Comparison of ENCODE assay signal across 22 cellular contexts in genomic region chr3:46759239-46760152, GRCh38. TPM values are rescaled to one million over a fixed set of nuclear protein-coding genes. Genes with fewer than 3 reads are reported as not detected.
DNase-seq lines count a peak whose midpoint lies in the region; ATAC-seq, FAIRE-seq and TF ChIP-seq lines count a peak whose summit lies in the region.
"Had no signal": no experiment of that assay in that cellular context is flagged by ENCODE, and none has a peak within 500 bp of the region (broad histone marks: within the 10 kb centered on the region; RNA-seq: fewer than 3 reads in every experiment).

No MANE protein-coding gene starts in this region.

- TF ChIP-seq CTCF in K562 (IDR thresholded peaks at IDR 0.05 in 2 of 3, conservative IDR thresholded peaks at IDR 0.05 in 1 of 3; ENCODE audit: insufficient read depth in 2 of 3, low read depth in 1 of 3, low read length in 3 of 3) (no peak), neural progenitor cell (IDR thresholded peaks at IDR 0.05) (no peak), uterus (IDR thresholded peaks at IDR 0.05) (no peak)

- in situ Hi-C loops in K562 (cut with MboI) = no loop called here

- peaks cover 8% of the 10 kb centered on the region for H3K27me3 Mint-ChIP-seq in neural progenitor cell (ENCODE audit: insufficient read depth, low read depth)

- H4K20me1 ChIP-seq in K562 (replicated peaks; ENCODE audit: control insufficient read depth, insufficient read depth, low read length) (no peaks in the 10 kb centered on the region), neural progenitor cell (ENCODE audit: low read depth) (no peaks in the 10 kb centered on the region)

- TF ChIP-seq EP300 in K562 (IDR thresholded peaks at IDR 0.05; ENCODE audit: low read length) = no peak

- H3K4me3 Mint-ChIP-seq in neural progenitor cell = no peak overlapping the region
- H3K4me3 Mint-ChIP-seq: CD4-positive, CD25-positive, alpha-beta regulatory T cell had no signal

- no peak for FAIRE-seq in K562 (lab: Jason Lieb, UNC)
- FAIRE-seq: GM19239, H54, RCC 7860 had no signal

- TF ChIP-seq POLR2A in K562 (conservative IDR thresholded peaks at IDR 0.05) (no peak), uterus (IDR thresholded peaks at IDR 0.05) (no peak)

- WGBS in K562 (ENCODE audit: insufficient coverage, low coverage, missing lambda C conversion rate) = 4% methylated on average over 5 of the region's 5 CpGs

- CTCF ChIA-PET in K562 (lab: Yijun Ruan, JAX; ENCODE audit: low intra/inter-chr PET ratio) = no interaction called here

- H3K27me3 ChIP-seq in H7 (ENCODE audit: control insufficient read depth, insufficient read depth, low read length) (no peaks in the 10 kb centered on the region; the same call in none of the 2 replicates), K562 (ENCODE audit: control insufficient read depth in 2 of 2, insufficient read depth in 2 of 2, low read length in 2 of 2) (peaks cover 14 to 30% of the 10 kb centered on the region in 2 experiments; a peak in 4 of 5 replicates), neural progenitor cell (no peaks in the 10 kb centered on the region), uterus (no peaks in the 10 kb centered on the region)
- H3K27me3 ChIP-seq: MG63 had no signal

- H3K36me3 ChIP-seq in H7 (replicated peaks; ENCODE audit: control insufficient read depth, insufficient read depth, low read length) (no peaks in the 10 kb centered on the region), K562 (ENCODE audit: control insufficient read depth, insufficient read depth, low read length) (no peaks in the 10 kb centered on the region), neural progenitor cell (no peaks in the 10 kb centered on the region), uterus (no peaks in the 10 kb centered on the region)
- H3K36me3 ChIP-seq: MG63 had no signal

- no TSS peak for BruUV-seq in K562 (replicated peaks; lab: Mats Ljungman, UMichigan)

- H3K9me1 ChIP-seq in K562 (ENCODE audit: control insufficient read depth, insufficient read depth, low read length) = peaks cover 3% of the 10 kb centered on the region

- no peaks in the 10 kb centered on the region for H3F3A ChIP-seq in neural progenitor cell (ENCODE audit: low read depth)

- H3K9me3 Mint-ChIP-seq in neural progenitor cell = peaks cover 17% of the 10 kb centered on the region

- H3K27ac Mint-ChIP-seq in neural progenitor cell = peak overlapping the region; percentile 27
- H3K27ac Mint-ChIP-seq: CD4-positive, CD25-positive, alpha-beta regulatory T cell had no signal

- H3K79me2 ChIP-seq in K562 (ENCODE audit: control insufficient read depth, insufficient read depth, low read length) (no peaks in the 10 kb centered on the region), neural progenitor cell (ENCODE audit: low read depth) (no peaks in the 10 kb centered on the region)

- no peak for ATAC-seq in K562
- no peak for ATAC-seq in GM21717 (IDR thresholded peaks at IDR 0.05; ENCODE audit: unreplicated experiment)
- ATAC-seq: Right ventricle myocardium inferior had no signal

- H3K4me1 ChIP-seq in K562 (replicated peaks in 1 of 2; ENCODE audit: control insufficient read depth in 2 of 2, insufficient read depth in 2 of 2, low read length in 2 of 2) (peaks cover 0 to 14% of the 10 kb centered on the region in 2 experiments; a peak in 2 of 5 replicates), neural progenitor cell (peaks cover 7% of the 10 kb centered on the region), uterus (no peaks in the 10 kb centered on the region)

- no peak for TF ChIP-seq RAD21 in K562 (CRISPR knock-in tag; conservative IDR thresholded peaks at IDR 0.05 in 1 of 2, IDR thresholded peaks at IDR 0.05 in 1 of 2)

- no peaks in the 10 kb centered on the region for H3K9me3 ChIP-seq in K562 (replicated peaks; ENCODE audit: control insufficient read depth, insufficient read depth, low read depth, low read length)
- H3K9me3 ChIP-seq in neural progenitor cell (ENCODE audit: low read depth) = no peaks in the 10 kb centered on the region
- H3K9me3 ChIP-seq in uterus = peaks cover 0 to 6% of the 10 kb centered on the region in 2 donors
- H3K9me3 ChIP-seq: MG63 had no signal

- no peak overlapping the region for H3K4me2 ChIP-seq in K562 (ENCODE audit: insufficient read depth, low read length)
- no peak overlapping the region for H3K4me2 ChIP-seq in neural progenitor cell

- H3K27ac ChIP-seq in K562 (ENCODE audit: extremely low read depth, low read depth, low read length) (no peak overlapping the region), neural progenitor cell (no peak overlapping the region), uterus (no peak overlapping the region)

- H3K4me3 ChIP-seq in H7 (ENCODE audit: insufficient read depth, low read depth, low read length) (no peak overlapping the region), K562 (no peak overlapping the region), neural progenitor cell (no peak overlapping the region), uterus (no peak overlapping the region)
- H3K4me3 ChIP-seq: MG63 had no signal

- H3K36me3 Mint-ChIP-seq in neural progenitor cell = no peaks in the 10 kb centered on the region

- DNase-seq in H7 (peak; percentile 37), K562 (ENCODE audit: extremely low read depth in 1 of 4, low spot score in 3 of 4) (no peak), iPS-NIHi11 (ENCODE audit: low spot score) (peak; percentile 46), neural progenitor cell (ENCODE audit: low spot score) (peak; percentile 10), uterus (no peak)
- no peak for DNase-seq in stimulated activated CD4-positive, alpha-beta T cell treated with anti-CD3 and anti-CD28 coated beads, Interleukin-4, amount 100 ng/mL, for 1 hour
- DNase-seq: CD4-positive, CD25-positive, alpha-beta regulatory T cell; DMS79; MG63; NCI-H1417 treated with DMSO at 0.1 percent for 48 hours; NCI-H1930; NCI-H345; NCI-H524 treated with DMSO at 0.1 percent for 48 hours; OCI-M1 had no signal

- intact Hi-C loops in K562 (cut with micrococcal nuclease) (no loop called here), uterus (cut with DNase I; ENCODE audit: low total_unique reads) (no loop called here)

- peaks cover 15% of the 10 kb centered on the region for H3K4me1 Mint-ChIP-seq in neural progenitor cell
- H3K4me1 Mint-ChIP-seq: CD4-positive, CD25-positive, alpha-beta regulatory T cell had no signal

- POLR2A ChIA-PET in K562 (lab: Yijun Ruan, JAX) = no interaction called here

- no peak overlapping the region for H3K9ac ChIP-seq in K562 (ENCODE audit: insufficient read depth in 1 of 2, low read depth in 2 of 2, low read length in 2 of 2)
- no peak overlapping the region for H3K9ac ChIP-seq in neural progenitor cell

- no peak overlapping the region for H2AFZ ChIP-seq in K562 (ENCODE audit: low read depth, low read length)
- H2AFZ ChIP-seq in neural progenitor cell (replicated peaks) = peak overlapping the region; percentile 54

TF ChIP-seq in K562, 482 proteins besides CTCF, POLR2A, EP300 and RAD21 (continues in another document):
- TF ChIP-seq TAF9B (IDR thresholded peaks at IDR 0.05; ENCODE audit: partially characterized antibody) = no peak

RNA-seq across cellular contexts. Expression of gene PRSS50, which starts 41.8 kb away (rescaled TPM):
- total RNA-seq in H7 (2014; rRNA removed; shearing (Covaris generic)) = 0.07 and 0.92 TPM in 2 replicates
- not detected in 2 replicates for total RNA-seq in K562 (2011; cell fraction: chromatin; rRNA removed; ENCODE audit: low replicate concordance)
- 0.17 TPM in 1 of 2 replicates, not detected in the other for total RNA-seq in K562 (2011; cell fraction: nucleolus; rRNA removed)
- not detected in 2 replicates for total RNA-seq in K562 (2011; cell fraction: nucleoplasm; rRNA removed)
- not detected in 2 replicates for total RNA-seq in K562 (2014; rRNA removed)
- total RNA-seq in K562 (2014; rRNA removed; fragmentation: Illumina TruSeq; extraction: Trizol) = not detected in 2 replicates
- not detected in 2 replicates for total RNA-seq in K562 (2015; rRNA removed; fragmentation: Illumina TruSeq; extraction: Trizol)
- not detected in 2 replicates for total RNA-seq in K562 (2021)
- polyA plus RNA-seq in K562 (2011; rRNA removed) = not detected in 2 replicates
- polyA plus RNA-seq in K562 (2011; cell fraction: cytosol; rRNA removed) = not detected in 2 replicates
- polyA plus RNA-seq in K562 (2011; cell fraction: nucleus; rRNA removed) = 0.07 TPM in 1 of 2 replicates, not detected in the other
- polyA plus RNA-seq in K562 (2012) = 0.03 TPM in 1 of 2 replicates, not detected in the other
- polyA plus RNA-seq in K562 (2014; fragmentation: Illumina TruSeq; extraction: Trizol) = not detected in 2 replicates
- polyA plus RNA-seq in K562 (2014; fragmentation: Nextera tagmentation; extraction: Ambion mirVana) = under 1 TPM in 1 of 2 experiments, not detected in 1; 0.01 TPM
- not detected in 2 replicates for polyA plus RNA-seq in K562 (2014; rRNA removed)
- not detected in 2 replicates for polyA minus RNA-seq in K562 (2011; rRNA and poly(A)+ RNA removed)
- polyA minus RNA-seq in K562 (2011; cell fraction: cytosol; rRNA and poly(A)+ RNA removed) = not detected in 2 replicates
- not detected in 2 replicates for polyA minus RNA-seq in K562 (2011; cell fraction: nucleus; rRNA and poly(A)+ RNA removed)
- total RNA-seq in neural progenitor cell (ENCODE audit: low replicate concordance) = 0.28 and 1.9 TPM in 2 replicates
- under 1 TPM in 2 of 4 donors, not detected in 2; 0.21 to 0.55 TPM for total RNA-seq in uterus
- total RNA-seq: CD4-positive, CD25-positive, alpha-beta regulatory T cell; LHCN-M2; SK-MEL-5 had no signal
- polyA plus RNA-seq: BJ; CD4-positive, CD25-positive, alpha-beta regulatory T cell had no signal

RNA-seq across cellular contexts. Expression of gene TMIE, which starts 58.3 kb away (rescaled TPM):
- 0.22 and 0.59 TPM in 2 replicates for total RNA-seq in H7 (2014; rRNA removed; shearing (Covaris generic))
- total RNA-seq in K562 (2011; cell fraction: chromatin; rRNA removed; ENCODE audit: low replicate concordance) = not detected in 2 replicates
- not detected in 2 replicates for total RNA-seq in K562 (2011; cell fraction: nucleolus; rRNA removed)
- not detected in 2 replicates for total RNA-seq in K562 (2011; cell fraction: nucleoplasm; rRNA removed)
- total RNA-seq in K562 (2014; rRNA removed) (not detected in 2 replicates), K562 (2014; rRNA removed; fragmentation: Illumina TruSeq; extraction: Trizol) (not detected in 2 replicates), K562 (2015; rRNA removed; fragmentation: Illumina TruSeq; extraction: Trizol) (not detected in 2 replicates), K562 (2021) (not detected in 2 replicates), neural progenitor cell (ENCODE audit: low replicate concordance) (not detected in 2 replicates), uterus (1 to 10 TPM in 2 of 4 donors, under 1 TPM in 1, not detected in 1; 0.41 to 2.1 (median 1.6) TPM)
- polyA plus RNA-seq in K562 (2011; rRNA removed) (not detected in 2 replicates), K562 (2014; fragmentation: Illumina TruSeq; extraction: Trizol) (not detected in 2 replicates), K562 (2014; fragmentation: Nextera tagmentation; extraction: Ambion mirVana) (not detected), K562 (2014; rRNA removed) (not detected in 2 replicates)
- not detected in 2 replicates for polyA plus RNA-seq in K562 (2011; cell fraction: cytosol; rRNA removed)
- not detected in 2 replicates for polyA plus RNA-seq in K562 (2011; cell fraction: nucleus; rRNA removed)
- polyA plus RNA-seq in K562 (2012) = 0.50 TPM in 1 of 2 replicates, not detected in the other
- polyA minus RNA-seq in K562 (2011; rRNA and poly(A)+ RNA removed) = not detected in 2 replicates
- not detected in 2 replicates for polyA minus RNA-seq in K562 (2011; cell fraction: cytosol; rRNA and poly(A)+ RNA removed)
- not detected in 2 replicates for polyA minus RNA-seq in K562 (2011; cell fraction: nucleus; rRNA and poly(A)+ RNA removed)
- total RNA-seq: LHCN-M2 had no signal

Comparison
In these comparisons a context has a peak if more than half of its experiments do, and no peak if none do; other contexts are left out.
1. DNase-seq: peak in H7 (single experiment), iPS-NIHi11 (single experiment) and neural progenitor cell (single experiment); none in K562 (0 of 4), uterus (0 of 2) and stimulated activated CD4-positive, alpha-beta T cell treated with anti-CD3 and anti-CD28 coated beads, Interleukin-4, amount 100 ng/mL, for 1 hour (single experiment).